ENCODE assay signal across 12 cellular contexts in the genomic region with DNA sequence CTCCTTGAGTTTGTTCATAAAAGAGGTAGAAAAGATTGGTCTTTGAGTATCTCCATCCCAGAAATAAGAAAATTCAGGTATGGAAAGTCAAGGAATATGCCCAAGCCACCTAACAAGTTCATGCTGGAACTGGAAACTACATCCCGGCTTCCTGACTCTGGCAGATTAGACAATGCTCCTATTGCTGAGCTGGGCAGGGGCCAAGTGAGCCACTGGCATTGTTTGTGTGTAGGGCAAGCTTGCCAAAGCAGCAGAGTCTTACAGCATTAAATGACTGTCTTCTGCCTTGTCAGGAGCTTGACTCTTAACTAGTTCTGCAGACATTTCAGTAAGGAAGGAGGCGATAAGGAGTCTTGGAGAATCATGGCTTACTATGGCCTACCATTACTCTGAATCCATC. TPM values are rescaled to one million over a fixed set of nuclear protein-coding genes. Genes with fewer than 3 reads are reported as not detected.
A peak's percentile ranks its signal among the peaks of the same experiment; 100 is the strongest.
DNase-seq lines count a peak whose midpoint lies in the region; FAIRE-seq and TF ChIP-seq lines count a peak whose summit lies in the region.
"Had no signal": no experiment of that assay in that cellular context is flagged by ENCODE, and none has a peak within 500 bp of the region (broad histone marks: within the 10 kb centered on the region; RNA-seq: fewer than 3 reads in every experiment).

No MANE protein-coding gene starts in this region.

- H3K27me3 ChIP-seq in keratinocyte (ENCODE audit: control insufficient read depth, extremely low read depth, insufficient read depth, low read length): no peaks in the 10 kb centered on the region
- H3K27me3 ChIP-seq: BE2C, uterus had no signal

- no peak overlapping the region for H2AFZ ChIP-seq in keratinocyte (ENCODE audit: control insufficient read depth, low read length)

- TF ChIP-seq CTCF in AG10803 (conservative IDR thresholded peaks at IDR 0.05; ENCODE audit: low read length) (no peak), cardiac fibroblast (IDR thresholded peaks at IDR 0.05; ENCODE audit: low read depth, low read length) (no peak), keratinocyte (optimal IDR thresholded peaks at IDR 0.05 in 1 of 3, IDR thresholded peaks at IDR 0.05 in 1 of 3, conservative IDR thresholded peaks at IDR 0.05 in 1 of 3; ENCODE audit: extremely low read depth in 1 of 3, insufficient read depth in 2 of 3, low read length in 3 of 3) (no peak)

- H4K20me1 ChIP-seq in keratinocyte (ENCODE audit: control insufficient read depth, extremely low read depth, insufficient read depth, low read length): no peaks in the 10 kb centered on the region

- H3K4me1 ChIP-seq in keratinocyte (ENCODE audit: control insufficient read depth, extremely low read depth, insufficient read depth, low read length): peaks cover 25% of the 10 kb centered on the region
- H3K4me1 ChIP-seq: uterus had no signal

- H3K36me3 ChIP-seq in KOPT-K1 (ENCODE audit: insufficient read depth, low read length) (no peaks in the 10 kb centered on the region), keratinocyte (ENCODE audit: control insufficient read depth in 2 of 2, extremely low read depth in 1 of 2, insufficient read depth in 2 of 2, low read length in 2 of 2) (no peaks in the 10 kb centered on the region)
- H3K36me3 ChIP-seq: BE2C, uterus had no signal

- H3K9ac ChIP-seq in keratinocyte (ENCODE audit: control insufficient read depth, extremely low read depth, insufficient read depth, low read length): no peak overlapping the region

- H3K4me2 ChIP-seq in keratinocyte (ENCODE audit: control insufficient read depth, extremely low read depth, insufficient read depth, low read depth, low read length): peak overlapping the region; percentile 31

- dilution Hi-C loops in keratinocyte (cut with MboI; ENCODE audit: extremely low pct_ligation_motif_present, low sequenced_read_pairs): no loop called here

- DNase-seq in AG10803 (ENCODE audit: low read depth) (peak; percentile 73), cardiac fibroblast (ENCODE audit: low read depth in 2 of 2) (peak; percentile 47 to 65), keratinocyte (ENCODE audit: low read depth, low spot score) (no peak), NCI-H510A (lab: John Stamatoyannopoulos, UW) (no peak), NAMALWA (ENCODE audit: low spot score) (no peak)
- no peak for DNase-seq in activated CD4-positive, alpha-beta T cell treated with anti-CD3 and anti-CD28 coated beads, Interleukin-2, amount 50 U/mL, for 48 hours
- no peak for DNase-seq in effector CD4-positive, alpha-beta T cell
- DNase-seq: activated naive CD4-positive, alpha-beta T cell treated with anti-CD3 and anti-CD28 coated beads, Interleukin-2, amount 50 U/mL, for 16 hours; BE2C; NCI-H1436 treated with DMSO at 0.1 percent for 48 hours had no signal

- H3K79me2 ChIP-seq in keratinocyte (ENCODE audit: control insufficient read depth, insufficient read depth, low read length): no peaks in the 10 kb centered on the region

- no peaks in the 10 kb centered on the region for H3K9me3 ChIP-seq in KOPT-K1 (ENCODE audit: insufficient read depth, low read length, poor library complexity, severe bottlenecking)
- no peaks in the 10 kb centered on the region for H3K9me3 ChIP-seq in keratinocyte (ENCODE audit: control insufficient read depth, low read depth, low read length)
- H3K9me3 ChIP-seq: BE2C, uterus had no signal

- H3K27ac ChIP-seq in KOPT-K1 (ENCODE audit: low read depth, low read length, poor library complexity, severe bottlenecking): peak overlapping the region; percentile 68
- no peak overlapping the region for H3K27ac ChIP-seq in keratinocyte (ENCODE audit: control insufficient read depth, insufficient read depth, low read length)
- H3K27ac ChIP-seq: uterus had no signal

- peak; percentile 84 for FAIRE-seq in keratinocyte (lab: Jason Lieb, UNC)

- H3K9me1 ChIP-seq in keratinocyte (ENCODE audit: control insufficient read depth, extremely low read depth, insufficient read depth, low read length): no peaks in the 10 kb centered on the region

- H3K4me3 ChIP-seq in AG10803 (ENCODE audit: low read length): no peak overlapping the region
- no peak overlapping the region for H3K4me3 ChIP-seq in cardiac fibroblast (replicated peaks in 1 of 2; ENCODE audit: low read depth in 2 of 2, low read length in 2 of 2)
- H3K4me3 ChIP-seq in keratinocyte (ENCODE audit: control insufficient read depth in 2 of 3, extremely low read depth in 1 of 3, insufficient read depth in 2 of 3, low read depth in 1 of 3, low read length in 3 of 3): no peak overlapping the region
- H3K4me3 ChIP-seq: uterus had no signal

RNA-seq across cellular contexts. Expression of a gene that starts 30.0 kb away (rescaled TPM):
- polyA plus RNA-seq in keratinocyte: 3.9 to 8.6 TPM (median 6.7 TPM) in 3 replicates
- 96.8 TPM for polyA plus RNA-seq in keratinocyte (2011; ENCODE audit: low read depth)
- 2.4 and 4.8 TPM in 2 replicates for polyA plus RNA-seq in keratinocyte (2011; cell fraction: cytosol; rRNA removed)
- polyA plus RNA-seq in keratinocyte (2011; cell fraction: nucleus; rRNA removed): 17.2 and 19.4 TPM in 2 replicates
- 6.1 and 46.3 TPM in 2 replicates for polyA plus RNA-seq in keratinocyte (2012; ENCODE audit: low replicate concordance)
- 12.4 to 14.6 TPM (median 13.3 TPM) in 3 replicates for polyA minus RNA-seq in keratinocyte
- 3.3 TPM for polyA minus RNA-seq in keratinocyte (2011; cell fraction: cytosol; rRNA and poly(A)+ RNA removed)
- polyA minus RNA-seq in keratinocyte (2011; cell fraction: nucleus; rRNA and poly(A)+ RNA removed): 19.2 and 37.1 TPM in 2 replicates

Comparison
In these comparisons a context has a peak if more than half of its experiments do, and no peak if none do; other contexts are left out.
1. DNase-seq: peak in AG10803 (single experiment) and cardiac fibroblast (2 of 2); none in keratinocyte (single experiment), NCI-H510A (single experiment), NAMALWA (single experiment), activated CD4-positive, alpha-beta T cell treated with anti-CD3 and anti-CD28 coated beads, Interleukin-2, amount 50 U/mL, for 48 hours (0 of 2) and effector CD4-positive, alpha-beta T cell (single experiment).